ENCODE assay signal across 1 cellular context in the genomic region with DNA sequence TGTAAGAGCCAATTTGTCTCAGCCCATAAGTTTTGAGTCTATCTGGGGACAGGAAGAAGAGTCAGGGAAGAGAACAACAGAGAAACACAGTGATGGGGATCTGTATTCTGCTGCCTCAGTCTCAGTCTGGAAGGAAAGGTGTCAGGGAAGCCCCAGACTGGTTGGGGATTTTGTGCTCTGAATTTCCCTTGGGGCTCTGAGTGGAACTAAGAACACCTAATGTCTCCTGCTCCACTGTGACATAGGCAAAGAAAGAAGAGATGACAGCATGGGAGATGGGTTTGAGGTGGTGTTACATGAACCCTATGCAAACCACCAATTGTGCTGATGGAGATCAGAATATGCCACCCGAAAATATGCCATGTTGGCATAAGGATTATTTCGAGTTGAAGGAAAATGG.
TF ChIP-seq lines count a peak whose summit lies in the region.

No MANE protein-coding gene starts in this region.

TF ChIP-seq in GM12878, 131 proteins besides CTCF, POLR2A, EP300 and RAD21 (continued from another document and continues in another):
- TF ChIP-seq DPF2 (IDR thresholded peaks at IDR 0.05) (peak; percentile 49), ZNF207 (IDR thresholded peaks at IDR 0.05; ENCODE audit: borderline replicate concordance) (no peak), JUNB (IDR thresholded peaks at IDR 0.05) (0 out of 2 replicates have a peak, but pooled peaks have one; percentile 11), ZNF622 (IDR thresholded peaks at IDR 0.05) (no peak), MYC (IDR thresholded peaks at IDR 0.05; ENCODE audit: insufficient read depth, insufficient read length, insufficient replicate concordance, low read length, severe bottlenecking) (no peak), HDAC6 (IDR thresholded peaks at IDR 0.05; ENCODE audit: unreplicated experiment) (no peak), SRF (IDR thresholded peaks at IDR 0.05; ENCODE audit: low read depth in 2 of 2, low read length in 2 of 2) (no peak), RAD51 (IDR thresholded peaks at IDR 0.05) (no peak), YY1 (IDR thresholded peaks at IDR 0.05; ENCODE audit: low read depth, low read length) (0 out of 2 replicates have a peak, but pooled peaks have one; percentile 6), NR2F1 (conservative IDR thresholded peaks at IDR 0.05) (0 out of 2 replicates have a peak, but pooled peaks have one; percentile 22), ZNF384 (IDR thresholded peaks at IDR 0.05; ENCODE audit: borderline replicate concordance, low read depth, low read length) (no peak), SREBF2 (IDR thresholded peaks at IDR 0.05; ENCODE audit: low read length) (no peak), TARDBP (IDR thresholded peaks at IDR 0.05; ENCODE audit: borderline replicate concordance) (no peak), SMARCA5 (IDR thresholded peaks at IDR 0.05) (0 out of 2 replicates have a peak, but pooled peaks have one; percentile 3), SMAD5 (IDR thresholded peaks at IDR 0.05; ENCODE audit: low read depth) (no peak), CHD1 (IDR thresholded peaks at IDR 0.05; ENCODE audit: low read depth, low read length) (no peak), IKZF1 (conservative IDR thresholded peaks at IDR 0.05) (peak; percentile 66), POLR2AphosphoS5 (IDR thresholded peaks at IDR 0.05; ENCODE audit: low read length) (peak; percentile 28; the same call in 1 of the 2 replicates), SUZ12 (IDR thresholded peaks at IDR 0.05; ENCODE audit: unreplicated experiment) (no peak), NRF1 (conservative IDR thresholded peaks at IDR 0.05; ENCODE audit: low read depth, low read length) (no peak), HDAC2 (IDR thresholded peaks at IDR 0.05) (no peak), LARP7 (IDR thresholded peaks at IDR 0.05) (no peak), MTA3 (IDR thresholded peaks at IDR 0.05; ENCODE audit: borderline replicate concordance, low read length) (no peak), HCFC1 (IDR thresholded peaks at IDR 0.05; ENCODE audit: low read length) (no peak), SP1 (IDR thresholded peaks at IDR 0.05; ENCODE audit: low read depth, low read length) (no peak), MEF2B (IDR thresholded peaks at IDR 0.05; ENCODE audit: partially characterized antibody, poor library complexity, severe bottlenecking) (peak; percentile 95), CHD2 (IDR thresholded peaks at IDR 0.05; ENCODE audit: borderline replicate concordance, low read depth, low read length) (no peak), RUNX3 (IDR thresholded peaks at IDR 0.05; ENCODE audit: low read length) (peak; percentile 67), NR2C2 (IDR thresholded peaks at IDR 0.05; ENCODE audit: borderline replicate concordance, control insufficient read depth, insufficient read length, low read depth) (no peak), TCF12 (IDR thresholded peaks at IDR 0.05; ENCODE audit: low read depth, low read length) (no peak), EED (IDR thresholded peaks at IDR 0.05; ENCODE audit: low read depth) (peak; percentile 60; the same call in 1 of the 2 replicates)
- TF ChIP-seq, protein P1, sequence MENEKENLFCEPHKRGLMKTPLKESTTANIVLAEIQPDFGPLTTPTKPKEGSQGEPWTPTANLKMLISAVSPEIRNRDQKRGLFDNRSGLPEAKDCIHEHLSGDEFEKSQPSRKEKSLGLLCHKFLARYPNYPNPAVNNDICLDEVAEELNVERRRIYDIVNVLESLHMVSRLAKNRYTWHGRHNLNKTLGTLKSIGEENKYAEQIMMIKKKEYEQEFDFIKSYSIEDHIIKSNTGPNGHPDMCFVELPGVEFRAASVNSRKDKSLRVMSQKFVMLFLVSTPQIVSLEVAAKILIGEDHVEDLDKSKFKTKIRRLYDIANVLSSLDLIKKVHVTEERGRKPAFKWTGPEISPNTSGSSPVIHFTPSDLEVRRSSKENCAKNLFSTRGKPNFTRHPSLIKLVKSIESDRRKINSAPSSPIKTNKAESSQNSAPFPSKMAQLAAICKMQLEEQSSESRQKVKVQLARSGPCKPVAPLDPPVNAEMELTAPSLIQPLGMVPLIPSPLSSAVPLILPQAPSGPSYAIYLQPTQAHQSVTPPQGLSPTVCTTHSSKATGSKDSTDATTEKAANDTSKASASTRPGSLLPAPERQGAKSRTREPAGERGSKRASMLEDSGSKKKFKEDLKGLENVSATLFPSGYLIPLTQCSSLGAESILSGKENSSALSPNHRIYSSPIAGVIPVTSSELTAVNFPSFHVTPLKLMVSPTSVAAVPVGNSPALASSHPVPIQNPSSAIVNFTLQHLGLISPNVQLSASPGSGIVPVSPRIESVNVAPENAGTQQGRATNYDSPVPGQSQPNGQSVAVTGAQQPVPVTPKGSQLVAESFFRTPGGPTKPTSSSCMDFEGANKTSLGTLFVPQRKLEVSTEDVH (IDR thresholded peaks at IDR 0.05; ENCODE audit: low read depth, partially characterized antibody): no peak
- TF ChIP-seq, protein P2, sequence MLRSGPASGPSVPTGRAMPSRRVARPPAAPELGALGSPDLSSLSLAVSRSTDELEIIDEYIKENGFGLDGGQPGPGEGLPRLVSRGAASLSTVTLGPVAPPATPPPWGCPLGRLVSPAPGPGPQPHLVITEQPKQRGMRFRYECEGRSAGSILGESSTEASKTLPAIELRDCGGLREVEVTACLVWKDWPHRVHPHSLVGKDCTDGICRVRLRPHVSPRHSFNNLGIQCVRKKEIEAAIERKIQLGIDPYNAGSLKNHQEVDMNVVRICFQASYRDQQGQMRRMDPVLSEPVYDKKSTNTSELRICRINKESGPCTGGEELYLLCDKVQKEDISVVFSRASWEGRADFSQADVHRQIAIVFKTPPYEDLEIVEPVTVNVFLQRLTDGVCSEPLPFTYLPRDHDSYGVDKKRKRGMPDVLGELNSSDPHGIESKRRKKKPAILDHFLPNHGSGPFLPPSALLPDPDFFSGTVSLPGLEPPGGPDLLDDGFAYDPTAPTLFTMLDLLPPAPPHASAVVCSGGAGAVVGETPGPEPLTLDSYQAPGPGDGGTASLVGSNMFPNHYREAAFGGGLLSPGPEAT (IDR thresholded peaks at IDR 0.05; ENCODE audit: low read depth): peak; percentile 92; the same call in 1 of the 2 replicates
- TF ChIP-seq, protein P3, sequence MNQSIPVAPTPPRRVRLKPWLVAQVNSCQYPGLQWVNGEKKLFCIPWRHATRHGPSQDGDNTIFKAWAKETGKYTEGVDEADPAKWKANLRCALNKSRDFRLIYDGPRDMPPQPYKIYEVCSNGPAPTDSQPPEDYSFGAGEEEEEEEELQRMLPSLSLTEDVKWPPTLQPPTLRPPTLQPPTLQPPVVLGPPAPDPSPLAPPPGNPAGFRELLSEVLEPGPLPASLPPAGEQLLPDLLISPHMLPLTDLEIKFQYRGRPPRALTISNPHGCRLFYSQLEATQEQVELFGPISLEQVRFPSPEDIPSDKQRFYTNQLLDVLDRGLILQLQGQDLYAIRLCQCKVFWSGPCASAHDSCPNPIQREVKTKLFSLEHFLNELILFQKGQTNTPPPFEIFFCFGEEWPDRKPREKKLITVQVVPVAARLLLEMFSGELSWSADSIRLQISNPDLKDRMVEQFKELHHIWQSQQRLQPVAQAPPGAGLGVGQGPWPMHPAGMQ (IDR thresholded peaks at IDR 0.05; ENCODE audit: borderline replicate concordance): no peak
- TF ChIP-seq, protein P4, sequence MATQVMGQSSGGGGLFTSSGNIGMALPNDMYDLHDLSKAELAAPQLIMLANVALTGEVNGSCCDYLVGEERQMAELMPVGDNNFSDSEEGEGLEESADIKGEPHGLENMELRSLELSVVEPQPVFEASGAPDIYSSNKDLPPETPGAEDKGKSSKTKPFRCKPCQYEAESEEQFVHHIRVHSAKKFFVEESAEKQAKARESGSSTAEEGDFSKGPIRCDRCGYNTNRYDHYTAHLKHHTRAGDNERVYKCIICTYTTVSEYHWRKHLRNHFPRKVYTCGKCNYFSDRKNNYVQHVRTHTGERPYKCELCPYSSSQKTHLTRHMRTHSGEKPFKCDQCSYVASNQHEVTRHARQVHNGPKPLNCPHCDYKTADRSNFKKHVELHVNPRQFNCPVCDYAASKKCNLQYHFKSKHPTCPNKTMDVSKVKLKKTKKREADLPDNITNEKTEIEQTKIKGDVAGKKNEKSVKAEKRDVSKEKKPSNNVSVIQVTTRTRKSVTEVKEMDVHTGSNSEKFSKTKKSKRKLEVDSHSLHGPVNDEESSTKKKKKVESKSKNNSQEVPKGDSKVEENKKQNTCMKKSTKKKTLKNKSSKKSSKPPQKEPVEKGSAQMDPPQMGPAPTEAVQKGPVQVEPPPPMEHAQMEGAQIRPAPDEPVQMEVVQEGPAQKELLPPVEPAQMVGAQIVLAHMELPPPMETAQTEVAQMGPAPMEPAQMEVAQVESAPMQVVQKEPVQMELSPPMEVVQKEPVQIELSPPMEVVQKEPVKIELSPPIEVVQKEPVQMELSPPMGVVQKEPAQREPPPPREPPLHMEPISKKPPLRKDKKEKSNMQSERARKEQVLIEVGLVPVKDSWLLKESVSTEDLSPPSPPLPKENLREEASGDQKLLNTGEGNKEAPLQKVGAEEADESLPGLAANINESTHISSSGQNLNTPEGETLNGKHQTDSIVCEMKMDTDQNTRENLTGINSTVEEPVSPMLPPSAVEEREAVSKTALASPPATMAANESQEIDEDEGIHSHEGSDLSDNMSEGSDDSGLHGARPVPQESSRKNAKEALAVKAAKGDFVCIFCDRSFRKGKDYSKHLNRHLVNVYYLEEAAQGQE (IDR thresholded peaks at IDR 0.05; ENCODE audit: low read depth, low read length): no peak
- TF ChIP-seq, protein P5, sequence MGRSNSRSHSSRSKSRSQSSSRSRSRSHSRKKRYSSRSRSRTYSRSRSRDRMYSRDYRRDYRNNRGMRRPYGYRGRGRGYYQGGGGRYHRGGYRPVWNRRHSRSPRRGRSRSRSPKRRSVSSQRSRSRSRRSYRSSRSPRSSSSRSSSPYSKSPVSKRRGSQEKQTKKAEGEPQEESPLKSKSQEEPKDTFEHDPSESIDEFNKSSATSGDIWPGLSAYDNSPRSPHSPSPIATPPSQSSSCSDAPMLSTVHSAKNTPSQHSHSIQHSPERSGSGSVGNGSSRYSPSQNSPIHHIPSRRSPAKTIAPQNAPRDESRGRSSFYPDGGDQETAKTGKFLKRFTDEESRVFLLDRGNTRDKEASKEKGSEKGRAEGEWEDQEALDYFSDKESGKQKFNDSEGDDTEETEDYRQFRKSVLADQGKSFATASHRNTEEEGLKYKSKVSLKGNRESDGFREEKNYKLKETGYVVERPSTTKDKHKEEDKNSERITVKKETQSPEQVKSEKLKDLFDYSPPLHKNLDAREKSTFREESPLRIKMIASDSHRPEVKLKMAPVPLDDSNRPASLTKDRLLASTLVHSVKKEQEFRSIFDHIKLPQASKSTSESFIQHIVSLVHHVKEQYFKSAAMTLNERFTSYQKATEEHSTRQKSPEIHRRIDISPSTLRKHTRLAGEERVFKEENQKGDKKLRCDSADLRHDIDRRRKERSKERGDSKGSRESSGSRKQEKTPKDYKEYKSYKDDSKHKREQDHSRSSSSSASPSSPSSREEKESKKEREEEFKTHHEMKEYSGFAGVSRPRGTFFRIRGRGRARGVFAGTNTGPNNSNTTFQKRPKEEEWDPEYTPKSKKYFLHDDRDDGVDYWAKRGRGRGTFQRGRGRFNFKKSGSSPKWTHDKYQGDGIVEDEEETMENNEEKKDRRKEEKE (IDR thresholded peaks at IDR 0.05): no peak
- TF ChIP-seq, protein P6, sequence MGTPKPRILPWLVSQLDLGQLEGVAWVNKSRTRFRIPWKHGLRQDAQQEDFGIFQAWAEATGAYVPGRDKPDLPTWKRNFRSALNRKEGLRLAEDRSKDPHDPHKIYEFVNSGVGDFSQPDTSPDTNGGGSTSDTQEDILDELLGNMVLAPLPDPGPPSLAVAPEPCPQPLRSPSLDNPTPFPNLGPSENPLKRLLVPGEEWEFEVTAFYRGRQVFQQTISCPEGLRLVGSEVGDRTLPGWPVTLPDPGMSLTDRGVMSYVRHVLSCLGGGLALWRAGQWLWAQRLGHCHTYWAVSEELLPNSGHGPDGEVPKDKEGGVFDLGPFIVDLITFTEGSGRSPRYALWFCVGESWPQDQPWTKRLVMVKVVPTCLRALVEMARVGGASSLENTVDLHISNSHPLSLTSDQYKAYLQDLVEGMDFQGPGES (IDR thresholded peaks at IDR 0.05): no peak
- TF ChIP-seq, protein P7, sequence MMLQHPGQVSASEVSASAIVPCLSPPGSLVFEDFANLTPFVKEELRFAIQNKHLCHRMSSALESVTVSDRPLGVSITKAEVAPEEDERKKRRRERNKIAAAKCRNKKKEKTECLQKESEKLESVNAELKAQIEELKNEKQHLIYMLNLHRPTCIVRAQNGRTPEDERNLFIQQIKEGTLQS (IDR thresholded peaks at IDR 0.05; ENCODE audit: borderline replicate concordance, extremely low read depth, low read depth, low read length): no peak
- TF ChIP-seq, protein P8, sequence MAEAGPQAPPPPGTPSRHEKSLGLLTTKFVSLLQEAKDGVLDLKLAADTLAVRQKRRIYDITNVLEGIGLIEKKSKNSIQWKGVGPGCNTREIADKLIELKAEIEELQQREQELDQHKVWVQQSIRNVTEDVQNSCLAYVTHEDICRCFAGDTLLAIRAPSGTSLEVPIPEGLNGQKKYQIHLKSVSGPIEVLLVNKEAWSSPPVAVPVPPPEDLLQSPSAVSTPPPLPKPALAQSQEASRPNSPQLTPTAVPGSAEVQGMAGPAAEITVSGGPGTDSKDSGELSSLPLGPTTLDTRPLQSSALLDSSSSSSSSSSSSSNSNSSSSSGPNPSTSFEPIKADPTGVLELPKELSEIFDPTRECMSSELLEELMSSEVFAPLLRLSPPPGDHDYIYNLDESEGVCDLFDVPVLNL (IDR thresholded peaks at IDR 0.05; ENCODE audit: low read depth, low read length): no peak
- TF ChIP-seq, protein P9, sequence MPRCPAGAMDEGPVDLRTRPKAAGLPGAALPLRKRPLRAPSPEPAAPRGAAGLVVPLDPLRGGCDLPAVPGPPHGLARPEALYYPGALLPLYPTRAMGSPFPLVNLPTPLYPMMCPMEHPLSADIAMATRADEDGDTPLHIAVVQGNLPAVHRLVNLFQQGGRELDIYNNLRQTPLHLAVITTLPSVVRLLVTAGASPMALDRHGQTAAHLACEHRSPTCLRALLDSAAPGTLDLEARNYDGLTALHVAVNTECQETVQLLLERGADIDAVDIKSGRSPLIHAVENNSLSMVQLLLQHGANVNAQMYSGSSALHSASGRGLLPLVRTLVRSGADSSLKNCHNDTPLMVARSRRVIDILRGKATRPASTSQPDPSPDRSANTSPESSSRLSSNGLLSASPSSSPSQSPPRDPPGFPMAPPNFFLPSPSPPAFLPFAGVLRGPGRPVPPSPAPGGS (IDR thresholded peaks at IDR 0.05; ENCODE audit: borderline replicate concordance, insufficient read depth, low read depth, low read length, poor library complexity, severe bottlenecking): no peak
- TF ChIP-seq, protein P10, sequence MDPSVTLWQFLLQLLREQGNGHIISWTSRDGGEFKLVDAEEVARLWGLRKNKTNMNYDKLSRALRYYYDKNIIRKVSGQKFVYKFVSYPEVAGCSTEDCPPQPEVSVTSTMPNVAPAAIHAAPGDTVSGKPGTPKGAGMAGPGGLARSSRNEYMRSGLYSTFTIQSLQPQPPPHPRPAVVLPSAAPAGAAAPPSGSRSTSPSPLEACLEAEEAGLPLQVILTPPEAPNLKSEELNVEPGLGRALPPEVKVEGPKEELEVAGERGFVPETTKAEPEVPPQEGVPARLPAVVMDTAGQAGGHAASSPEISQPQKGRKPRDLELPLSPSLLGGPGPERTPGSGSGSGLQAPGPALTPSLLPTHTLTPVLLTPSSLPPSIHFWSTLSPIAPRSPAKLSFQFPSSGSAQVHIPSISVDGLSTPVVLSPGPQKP (IDR thresholded peaks at IDR 0.05; ENCODE audit: low read depth, low read length): no peak
